In genomic region chr4:140726776-140727500, GRCh38 we compare ENCODE assay signal across 11 cellular contexts. TPM values are rescaled to one million over a fixed set of nuclear protein-coding genes. Genes with fewer than 3 reads are reported as not detected.
DNase-seq lines count a peak whose midpoint lies in the region; ATAC-seq and TF ChIP-seq lines count a peak whose summit lies in the region.
"Had no signal": no experiment of that assay in that cellular context is flagged by ENCODE, and none has a peak within 500 bp of the region (broad histone marks: within the 10 kb centered on the region; RNA-seq: fewer than 3 reads in every experiment).

No MANE protein-coding gene starts in this region.

- intact Hi-C loops in activated B cell treated with CpG ODN at 0.5 μM for 24 hours (cut with micrococcal nuclease) (no loop called here), right lobe of liver (cut with DNase I) (no loop called here)

- no peaks in the 10 kb centered on the region for H3K27me3 ChIP-seq in right lobe of liver
- H3K27me3 ChIP-seq: BLaER1 treated with 17β-estradiol and CSF1 and Interleukin-3, amounts not matched to agents 10 nM and 100 nM had no signal

- DNase-seq in A172 (ENCODE audit: low spot score): peak; percentile 81
- no peak for DNase-seq in HEK293T (ENCODE audit: extremely low spot score)
- no peak for DNase-seq in activated B cell treated with CpG ODN at 0.5 μM for 24 hours
- DNase-seq in right lobe of liver: no peak
- no peak for DNase-seq in AML-193 (lab: John Stamatoyannopoulos, UW)
- DNase-seq in HK-2 (ENCODE audit: unreplicated experiment): no peak
- no peak for DNase-seq in cerebellar cortex (ENCODE audit: low spot score)
- DNase-seq: activated gamma-delta T cell, NCI-H1092 had no signal

- peaks cover 20% of the 10 kb centered on the region for H3K36me3 Mint-ChIP-seq in activated B cell treated with CpG ODN at 0.5 μM for 24 hours (ENCODE audit: low read depth)

- no peaks in the 10 kb centered on the region for H3K9me3 ChIP-seq in right lobe of liver
- H3K9me3 ChIP-seq: BLaER1 treated with 17β-estradiol and CSF1 and Interleukin-3, amounts not matched to agents 10 nM and 100 nM had no signal

- no peak overlapping the region for H3K4me3 ChIP-seq in right lobe of liver
- H3K4me3 ChIP-seq: BLaER1 treated with 17β-estradiol and CSF1 and Interleukin-3, amounts not matched to agents 10 nM and 100 nM had no signal

- ATAC-seq in activated B cell treated with CpG ODN at 0.5 μM for 24 hours (ENCODE audit: low read depth) (peak; percentile 32), right lobe of liver (peak; percentile 37 to 71 (median 50)), GM18909 (IDR thresholded peaks at IDR 0.05; ENCODE audit: poor library complexity, unreplicated experiment) (no peak)

- H3K27me3 Mint-ChIP-seq in activated B cell treated with CpG ODN at 0.5 μM for 24 hours: no peaks in the 10 kb centered on the region

- H3K27ac ChIP-seq in right lobe of liver: no peak overlapping the region
- H3K27ac ChIP-seq: BLaER1 treated with 17β-estradiol and CSF1 and Interleukin-3, amounts not matched to agents 10 nM and 100 nM had no signal

- peaks cover 78% of the 10 kb centered on the region for H3K4me1 Mint-ChIP-seq in activated B cell treated with CpG ODN at 0.5 μM for 24 hours

- peak overlapping the region; percentile 81 for H3K27ac Mint-ChIP-seq in activated B cell treated with CpG ODN at 0.5 μM for 24 hours

- no peak overlapping the region for H3K4me3 Mint-ChIP-seq in activated B cell treated with CpG ODN at 0.5 μM for 24 hours

- no peaks in the 10 kb centered on the region for H3K36me3 ChIP-seq in right lobe of liver
- H3K36me3 ChIP-seq: BLaER1 treated with 17β-estradiol and CSF1 and Interleukin-3, amounts not matched to agents 10 nM and 100 nM had no signal

- 56% methylated on average over 2 of the region's 3 CpGs for WGBS in right lobe of liver (ENCODE audit: insufficient coverage, low coverage, low lambda C conversion rate, missing lambda C conversion rate)

- TF ChIP-seq POLR2A in right lobe of liver (IDR thresholded peaks at IDR 0.05): no peak

- TF ChIP-seq CTCF in activated B cell treated with CpG ODN at 0.5 μM for 24 hours (IDR thresholded peaks at IDR 0.05) (no peak), right lobe of liver (IDR thresholded peaks at IDR 0.05) (no peak)

- no peaks in the 10 kb centered on the region for H3K9me3 Mint-ChIP-seq in activated B cell treated with CpG ODN at 0.5 μM for 24 hours

- peaks cover 0 to 30% (median 8%) of the 10 kb centered on the region in 4 donors for H3K4me1 ChIP-seq in right lobe of liver

- POLR2A ChIA-PET in HEK293T (lab: Yijun Ruan, JAX): interaction anchor here (0.9 kb wide), 1 partner anchor 10 kb away, joined by 4 read pairs; no protein-coding TSS in a partner anchor
- POLR2A ChIA-PET in activated B cell treated with CpG ODN at 0.5 μM for 24 hours (lab: Charles Lee): interaction anchor here (1.3 kb wide), 2 partner anchors 16 to 30 kb away, joined by 3 to 5 read pairs; partner anchors contain the start of gene TBC1D9

- CTCF ChIA-PET in HEK293T (lab: Yijun Ruan, JAX) (interaction anchor here (0.9 kb wide), 1 partner anchor 113 kb away, joined by 3 read pairs; no protein-coding TSS in a partner anchor), activated B cell treated with CpG ODN at 0.5 μM for 24 hours (lab: Charles Lee) (interaction anchor here (1.4 kb wide), 1 partner anchor 26 kb away, joined by 3 read pairs; no protein-coding TSS in a partner anchor)

TF ChIP-seq in HEK293T, 16 proteins besides CTCF, POLR2A, EP300 and RAD21:
- TF ChIP-seq FOXK2 (IDR thresholded peaks at IDR 0.05) (no peak), LEF1 (IDR thresholded peaks at IDR 0.05; ENCODE audit: borderline replicate concordance) (no peak), PKNOX1 (IDR thresholded peaks at IDR 0.05) (0 out of 2 replicates have a peak, but pooled peaks have one; percentile 3)

RNA-seq across cellular contexts. Expression of gene TBC1D9, which starts 29.2 kb away (rescaled TPM):
- 26.5 and 29.4 TPM in 2 replicates for total RNA-seq in A172 (2014; rRNA removed; shearing (Covaris generic))
- total RNA-seq in activated B cell treated with CpG ODN at 0.5 μM for 24 hours (37.9 and 46.0 TPM in 2 replicates), right lobe of liver (10 to 100 TPM in 3 of 6 experiments, 1 to 10 TPM in 3; 6.6 to 17.9 (median 9.4) TPM)
